8 cellular contexts compared by ENCODE assay signal in the genomic region with DNA sequence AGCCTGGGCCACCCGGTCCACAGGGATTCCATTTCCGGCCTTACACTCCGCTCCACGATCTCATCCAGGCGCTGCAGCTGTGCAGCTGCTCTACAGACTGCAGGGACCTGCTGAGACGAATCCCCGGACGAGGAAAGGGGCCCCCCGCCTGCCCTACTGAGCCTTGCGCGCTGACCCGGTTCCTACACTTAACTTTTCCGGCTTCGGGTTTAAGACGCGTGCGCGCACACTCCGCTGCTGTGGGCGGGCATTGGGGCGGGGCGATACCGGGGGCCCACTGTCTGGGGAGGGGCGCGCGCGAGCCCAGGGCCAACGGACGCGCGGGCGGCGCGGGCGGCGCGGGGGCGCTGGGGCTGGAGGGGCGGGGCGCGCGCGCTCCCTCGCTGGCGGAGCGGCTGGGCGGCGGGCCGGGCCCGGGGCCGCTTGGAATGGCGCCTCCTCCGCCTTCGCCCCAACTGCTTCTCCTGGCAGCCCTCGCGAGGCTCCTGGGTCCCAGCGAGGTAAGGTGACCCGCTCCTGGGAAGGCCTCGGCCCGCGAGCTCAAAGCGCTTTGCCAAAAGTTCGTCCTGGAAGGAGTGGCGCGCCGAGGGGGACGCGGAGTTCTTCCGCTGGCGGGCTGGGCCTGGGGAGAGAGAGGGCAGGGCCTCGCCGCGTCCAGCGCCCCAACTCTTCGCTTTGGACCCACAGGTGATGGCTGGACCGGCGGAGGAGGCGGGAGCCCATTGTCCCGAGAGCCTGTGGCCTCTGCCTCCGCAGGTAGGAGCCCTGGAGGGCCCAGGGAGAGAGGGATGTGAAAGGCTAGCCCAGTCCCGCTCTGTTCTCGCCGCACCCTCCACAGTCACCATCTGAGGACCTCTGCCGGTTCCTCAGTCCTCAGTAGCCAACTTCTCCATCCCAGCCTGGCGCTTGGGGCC. TPM values are rescaled to one million over a fixed set of nuclear protein-coding genes. Genes with fewer than 3 reads are reported as not detected.
A peak's percentile ranks its signal among the peaks of the same experiment; 100 is the strongest.
DNase-seq lines count a peak whose midpoint lies in the region; ATAC-seq lines count a peak whose summit lies in the region.

A gene with protein sequence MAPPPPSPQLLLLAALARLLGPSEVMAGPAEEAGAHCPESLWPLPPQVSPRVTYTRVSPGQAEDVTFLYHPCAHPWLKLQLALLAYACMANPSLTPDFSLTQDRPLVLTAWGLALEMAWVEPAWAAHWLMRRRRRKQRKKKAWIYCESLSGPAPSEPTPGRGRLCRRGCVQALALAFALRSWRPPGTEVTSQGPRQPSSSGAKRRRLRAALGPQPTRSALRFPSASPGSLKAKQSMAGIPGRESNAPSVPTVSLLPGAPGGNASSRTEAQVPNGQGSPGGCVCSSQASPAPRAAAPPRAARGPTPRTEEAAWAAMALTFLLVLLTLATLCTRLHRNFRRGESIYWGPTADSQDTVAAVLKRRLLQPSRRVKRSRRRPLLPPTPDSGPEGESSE (plus strand): TSS at position 371 of the 914 bp plus-strand sequence. CDS start 58 bp downstream, at position 429.

- CTCF ChIA-PET in activated CD8-positive, alpha-beta T cell treated with anti-CD3 and anti-CD28 coated beads, Interleukin-2, amount 10 ng/mL, durations not matched to agents 7 days and 5 days (lab: Charles Lee): interaction anchor here (0.8 to 10.9 kb wide), 7 partner anchors 10 to 199 kb away, joined by 3 to 99 read pairs (median 8); partner anchors contain the start of gene ANKRD13B

- H3K36me3 Mint-ChIP-seq in activated CD8-positive, alpha-beta T cell treated with anti-CD3 and anti-CD28 coated beads, Interleukin-2, amount 10 ng/mL, durations not matched to agents 7 days and 5 days (ENCODE audit: low read depth): peaks cover 30% of the 10 kb centered on the region

- no peaks in the 10 kb centered on the region for H3K27me3 Mint-ChIP-seq in activated CD8-positive, alpha-beta T cell treated with anti-CD3 and anti-CD28 coated beads, Interleukin-2, amount 10 ng/mL, durations not matched to agents 7 days and 5 days (ENCODE audit: low read depth)

- 1% methylated on average over 85 of the region's 85 CpGs for WGBS in ectodermal cell, 2 experiments

- H3K9me3 Mint-ChIP-seq in activated CD8-positive, alpha-beta T cell treated with anti-CD3 and anti-CD28 coated beads, Interleukin-2, amount 10 ng/mL, durations not matched to agents 7 days and 5 days (ENCODE audit: insufficient read depth): no peaks in the 10 kb centered on the region

- H3K36me3 ChIP-seq in ACC112 (ENCODE audit: insufficient read depth, low read length) (no peaks in the 10 kb centered on the region), ectodermal cell (ENCODE audit: control insufficient read depth, insufficient read depth, low read length) (no peaks in the 10 kb centered on the region)

- POLR2A ChIA-PET in activated CD8-positive, alpha-beta T cell treated with anti-CD3 and anti-CD28 coated beads, Interleukin-2, amount 10 ng/mL, durations not matched to agents 7 days and 5 days (lab: Charles Lee): interaction anchor here (0.5 to 4.7 kb wide), 6 partner anchors 15 to 275 kb away, joined by 3 to 26 read pairs (median 4); partner anchors contain the start of gene NUFIP2

- peak within 1 kb of the TSS; percentile 86 for H3K4me3 ChIP-seq in ACC112 (ENCODE audit: low read depth, low read length)
- H3K4me3 ChIP-seq in ectodermal cell (ENCODE audit: insufficient read depth, low read depth, low read length): peak within 1 kb of the TSS; percentile 87

- peak within 1 kb of the TSS; percentile 83 for H2AFZ ChIP-seq in ACC112 (ENCODE audit: low read length, unreplicated experiment)

- H3K79me2 ChIP-seq in ACC112 (ENCODE audit: control insufficient read depth, insufficient read depth, low read length, unreplicated experiment): no peaks in the 10 kb centered on the region

- H3K9me3 ChIP-seq in ectodermal cell (ENCODE audit: control insufficient read depth, low read length): no peaks in the 10 kb centered on the region

- ATAC-seq in GM18867 (IDR thresholded peaks at IDR 0.05; ENCODE audit: unreplicated experiment) (peak; percentile 32), HG03354 (IDR thresholded peaks at IDR 0.05; ENCODE audit: poor library complexity, severe bottlenecking, unreplicated experiment) (peak; percentile 41)
- ATAC-seq in activated CD8-positive, alpha-beta T cell treated with anti-CD3 and anti-CD28 coated beads, Interleukin-2, amount 10 ng/mL, durations not matched to agents 7 days and 5 days: peak; percentile 63

- DNase-seq in NCI-H82 treated with DMSO at 0.1 percent for 48 hours (lab: John Stamatoyannopoulos, UW; ENCODE audit: unreplicated experiment): peak; percentile 80
- DNase-seq in activated CD8-positive, alpha-beta T cell treated with anti-CD3 and anti-CD28 coated beads, Interleukin-2, amount 10 ng/mL, durations not matched to agents 7 days and 5 days: peak; percentile 92
- peak; percentile 71 for DNase-seq in lung microvascular endothelial cell (ENCODE audit: low read depth in 2 of 2)
- DNase-seq in stimulated activated CD8-positive, alpha-beta memory T cell treated with anti-CD3 and anti-CD28 coated beads, Interleukin-12 subunit alpha, Interleukin-12 subunit beta, amount 100 ng/mL, for 4 hours (ENCODE audit: low read depth): peak; percentile 84

- H3K4me1 ChIP-seq in ACC112 (ENCODE audit: control insufficient read depth, insufficient read depth, low read length, unreplicated experiment) (peaks cover 18% of the 10 kb centered on the region), ectodermal cell (ENCODE audit: control insufficient read depth, insufficient read depth, low read length) (peaks cover 9% of the 10 kb centered on the region)

- H3K4me3 Mint-ChIP-seq in activated CD8-positive, alpha-beta T cell treated with anti-CD3 and anti-CD28 coated beads, Interleukin-2, amount 10 ng/mL, durations not matched to agents 7 days and 5 days: peak within 1 kb of the TSS; percentile 94

- peak within 1 kb of the TSS; percentile 98 for H3K27ac Mint-ChIP-seq in activated CD8-positive, alpha-beta T cell treated with anti-CD3 and anti-CD28 coated beads, Interleukin-2, amount 10 ng/mL, durations not matched to agents 7 days and 5 days

- H3K27ac ChIP-seq in ACC112 (ENCODE audit: low read depth, low read length) (peak within 1 kb of the TSS; percentile 15; the same call in 1 of the 2 replicates), ectodermal cell (ENCODE audit: insufficient read depth, low read depth, low read length, poor library complexity, severe bottlenecking) (peak within 1 kb of the TSS; percentile 16)

- peaks cover 35% of the 10 kb centered on the region for H3K4me1 Mint-ChIP-seq in activated CD8-positive, alpha-beta T cell treated with anti-CD3 and anti-CD28 coated beads, Interleukin-2, amount 10 ng/mL, durations not matched to agents 7 days and 5 days (ENCODE audit: low read depth)

- H3K27me3 ChIP-seq in ACC112 (ENCODE audit: insufficient read depth, low read length): no peaks in the 10 kb centered on the region
- peaks cover 65% of the 10 kb centered on the region for H3K27me3 ChIP-seq in ectodermal cell (ENCODE audit: control insufficient read depth, insufficient read depth, low read length, poor library complexity, severe bottlenecking)

RNA-seq across cellular contexts. Expression of the gene that starts here (rescaled TPM):
- 10 to 100 TPM; 96.7 to 97.9 TPM for total RNA-seq in activated CD8-positive, alpha-beta T cell treated with anti-CD3 and anti-CD28 coated beads, Interleukin-2, amount 10 ng/mL, durations not matched to agents 7 days and 5 days
- 24.8 TPM for polyA plus RNA-seq in ectodermal cell (2013, experiment 1 of 4)
- 23.0 TPM for polyA plus RNA-seq in ectodermal cell (2013, experiment 2 of 4)
- polyA plus RNA-seq in ectodermal cell (2013, experiment 3 of 4): 24.5 TPM
- polyA plus RNA-seq in ectodermal cell (2013, experiment 4 of 4): 30.6 TPM
- total RNA-seq in lung microvascular endothelial cell: 17.7 and 29.2 TPM in 2 replicates

Comparison
In these comparisons a context has a peak if more than half of its experiments do, and no peak if none do; other contexts are left out.
1. Peak in every context shown above with its lines: DNase-seq, ATAC-seq, H3K4me3 ChIP-seq and H3K27ac ChIP-seq.